8 cellular contexts compared by ENCODE assay signal in genomic region chr2:182372661-182373060, GRCh38. TPM values are rescaled to one million over a fixed set of nuclear protein-coding genes. Genes with fewer than 3 reads are reported as not detected.
DNase-seq lines count a peak whose midpoint lies in the region; TF ChIP-seq lines count a peak whose summit lies in the region.

No MANE protein-coding gene starts in this region.

- POLR2A ChIA-PET in activated CD4-positive, alpha-beta memory T cell treated with anti-CD3 and anti-CD28 coated beads for 36 hours (lab: Charles Lee) = no interaction called here

- no peaks in the 10 kb centered on the region for H3K4me1 Mint-ChIP-seq in activated CD4-positive, alpha-beta memory T cell treated with anti-CD3 and anti-CD28 coated beads for 36 hours (ENCODE audit: low read depth)

- CTCF ChIA-PET in activated CD4-positive, alpha-beta memory T cell treated with anti-CD3 and anti-CD28 coated beads for 36 hours (lab: Charles Lee) = no interaction called here

- H3K4me3 Mint-ChIP-seq in activated CD4-positive, alpha-beta memory T cell treated with anti-CD3 and anti-CD28 coated beads for 36 hours = no peak overlapping the region

- no peaks in the 10 kb centered on the region for H3K36me3 ChIP-seq in thyroid gland
- H3K36me3 ChIP-seq in effector memory CD4-positive, alpha-beta T cell (ENCODE audit: control insufficient read depth, insufficient read depth, low read length) = no peaks in the 10 kb centered on the region

- no peak overlapping the region for H3K27ac Mint-ChIP-seq in activated CD4-positive, alpha-beta memory T cell treated with anti-CD3 and anti-CD28 coated beads for 36 hours

- H3K27ac ChIP-seq in thyroid gland = peak overlapping the region; percentile 53 to 77 (median 68)
- H3K27ac ChIP-seq in effector memory CD4-positive, alpha-beta T cell (ENCODE audit: insufficient read depth, low read length, poor library complexity, severe bottlenecking) = no peak overlapping the region

- H3K9me3 ChIP-seq in thyroid gland = no peaks in the 10 kb centered on the region
- H3K9me3 ChIP-seq in effector memory CD4-positive, alpha-beta T cell (ENCODE audit: control insufficient read depth, low read length) = no peaks in the 10 kb centered on the region

- H3K4me1 ChIP-seq in thyroid gland = peaks cover 30 to 31% of the 10 kb centered on the region in 2 donors
- no peaks in the 10 kb centered on the region for H3K4me1 ChIP-seq in effector memory CD4-positive, alpha-beta T cell (ENCODE audit: control insufficient read depth, insufficient read depth, low read length, poor library complexity, severe bottlenecking)

- H3K27me3 ChIP-seq in thyroid gland = no peaks in the 10 kb centered on the region
- no peaks in the 10 kb centered on the region for H3K27me3 ChIP-seq in effector memory CD4-positive, alpha-beta T cell (replicated peaks; ENCODE audit: control insufficient read depth, insufficient read depth, low read length, poor library complexity, severe bottlenecking)

- H3K4me3 ChIP-seq in cardiac fibroblast (replicated peaks in 1 of 2; ENCODE audit: low read depth in 2 of 2, low read length in 2 of 2) (no peak overlapping the region), thyroid gland (replicated peaks in 1 of 3) (no peak overlapping the region)
- H3K4me3 ChIP-seq in effector memory CD4-positive, alpha-beta T cell (ENCODE audit: insufficient read depth, low read depth, low read length, poor library complexity, severe bottlenecking) = no peak overlapping the region

- H3K36me3 Mint-ChIP-seq in activated CD4-positive, alpha-beta memory T cell treated with anti-CD3 and anti-CD28 coated beads for 36 hours = no peaks in the 10 kb centered on the region

- no peaks in the 10 kb centered on the region for H3K27me3 Mint-ChIP-seq in activated CD4-positive, alpha-beta memory T cell treated with anti-CD3 and anti-CD28 coated beads for 36 hours

- no peak for TF ChIP-seq POLR2A in thyroid gland (IDR thresholded peaks at IDR 0.05)

- DNase-seq in HS-27A (ENCODE audit: low read depth) (peak; percentile 71), cardiac fibroblast (ENCODE audit: low read depth in 2 of 2) (peak; percentile 90 to 91), kidney tubule cell (ENCODE audit: low spot score) (peak; percentile 96), thyroid gland (peak in 1 of 2 donors; percentile 28), Kasumi-1 (lab: John Stamatoyannopoulos, UW) (no peak)
- no peak for DNase-seq in effector memory CD4-positive, alpha-beta T cell
- DNase-seq in central memory CD4-positive, alpha-beta T cell = no peak
- no peak for DNase-seq in activated CD4-positive, alpha-beta memory T cell treated with anti-CD3 and anti-CD28 coated beads for 36 hours

- peaks cover 26% of the 10 kb centered on the region for H3K9me3 Mint-ChIP-seq in activated CD4-positive, alpha-beta memory T cell treated with anti-CD3 and anti-CD28 coated beads for 36 hours

- no peak for TF ChIP-seq CTCF in cardiac fibroblast (IDR thresholded peaks at IDR 0.05; ENCODE audit: low read depth, low read length)
- no peak for TF ChIP-seq CTCF in thyroid gland (IDR thresholded peaks at IDR 0.05)

- 29 to 35% methylated on average over 2 of the region's 2 CpGs for WGBS in thyroid gland, 2 donors

- intact Hi-C loops in thyroid gland (cut with DNase I) = no loop called here
- intact Hi-C loops in activated CD4-positive, alpha-beta memory T cell treated with anti-CD3 and anti-CD28 coated beads for 36 hours (cut with micrococcal nuclease) = no loop called here

RNA-seq across cellular contexts. Expression of gene PDE1A, which starts 54.2 kb away (rescaled TPM):
- total RNA-seq in thyroid gland = 100 to 1,000 TPM in 1 of 4 donors, 10 to 100 TPM in 3; 72.3 to 101 (median 85.7) TPM
- not detected for total RNA-seq in activated CD4-positive, alpha-beta memory T cell treated with anti-CD3 and anti-CD28 coated beads for 36 hours

Comparison
In these comparisons a context has a peak if more than half of its experiments do, and no peak if none do; other contexts are left out.
1. DNase-seq: peak in HS-27A (single experiment), cardiac fibroblast (2 of 2) and kidney tubule cell (single experiment); none in effector memory CD4-positive, alpha-beta T cell (0 of 3), Kasumi-1 (0 of 2), central memory CD4-positive, alpha-beta T cell (single experiment) and activated CD4-positive, alpha-beta memory T cell treated with anti-CD3 and anti-CD28 coated beads for 36 hours (single experiment).
2. RNA of gene PDE1A, which starts 54.2 kb away (total RNA-seq): 72.3 to 101 TPM in thyroid gland; not detected in activated CD4-positive, alpha-beta memory T cell treated with anti-CD3 and anti-CD28 coated beads for 36 hours; every median in the first group is over 10 times any median in the second.